13 cellular contexts compared by ENCODE assay signal in genomic region chr16:74450236-74450635, GRCh38. TPM values are rescaled to one million over a fixed set of nuclear protein-coding genes. Genes with fewer than 3 reads are reported as not detected.
DNase-seq lines count a peak whose midpoint lies in the region; ATAC-seq, FAIRE-seq and TF ChIP-seq lines count a peak whose summit lies in the region.
"Had no signal": no experiment of that assay in that cellular context is flagged by ENCODE, and none has a peak within 500 bp of the region (broad histone marks: within the 10 kb centered on the region; RNA-seq: fewer than 3 reads in every experiment).

No MANE protein-coding gene starts in this region.

- dilution Hi-C loops in keratinocyte (cut with MboI; ENCODE audit: extremely low pct_ligation_motif_present, low sequenced_read_pairs), result no loop called here

- peaks cover 11 to 21% of the 10 kb centered on the region in 2 donors for H3K4me1 ChIP-seq in adrenal gland (replicated peaks in 1 of 2)
- peaks cover 45% of the 10 kb centered on the region for H3K4me1 ChIP-seq in keratinocyte (ENCODE audit: control insufficient read depth, extremely low read depth, insufficient read depth, low read length)
- H3K4me1 ChIP-seq in small intestine (ENCODE audit: control insufficient read depth in 2 of 2, insufficient read depth in 1 of 2, low read depth in 1 of 2, low read length in 1 of 2), result peaks cover 12 to 15% of the 10 kb centered on the region in 2 donors

- no peaks in the 10 kb centered on the region for H3K27me3 ChIP-seq in adrenal gland
- no peaks in the 10 kb centered on the region for H3K27me3 ChIP-seq in keratinocyte (ENCODE audit: control insufficient read depth, extremely low read depth, insufficient read depth, low read length)
- no peaks in the 10 kb centered on the region for H3K27me3 ChIP-seq in small intestine (ENCODE audit: control insufficient read depth in 2 of 2, insufficient read depth in 2 of 2, low read length in 2 of 2)

- H3K9ac ChIP-seq in keratinocyte (ENCODE audit: control insufficient read depth, extremely low read depth, insufficient read depth, low read length), result peak overlapping the region; percentile 67

- no peak overlapping the region for H2AFZ ChIP-seq in keratinocyte (ENCODE audit: control insufficient read depth, low read length)

- FAIRE-seq in keratinocyte (lab: Jason Lieb, UNC), result no peak
- FAIRE-seq in small intestine (lab: Jason Lieb, UNC), result no peak
- FAIRE-seq: bronchial epithelial cell had no signal

- no peaks in the 10 kb centered on the region for H3K79me2 ChIP-seq in keratinocyte (ENCODE audit: control insufficient read depth, insufficient read depth, low read length)

- no peak for ATAC-seq in GM18909 (IDR thresholded peaks at IDR 0.05; ENCODE audit: poor library complexity, unreplicated experiment)

- H3K4me3 ChIP-seq in adrenal gland, result no peak overlapping the region
- H3K4me3 ChIP-seq in keratinocyte (ENCODE audit: control insufficient read depth in 2 of 3, extremely low read depth in 1 of 3, insufficient read depth in 2 of 3, low read depth in 1 of 3, low read length in 3 of 3), result no peak overlapping the region
- no peak overlapping the region for H3K4me3 ChIP-seq in small intestine (ENCODE audit: low read depth in 1 of 2, low read length in 2 of 2)

- no peak for TF ChIP-seq CTCF in adrenal gland (IDR thresholded peaks at IDR 0.05)
- no peak for TF ChIP-seq CTCF in keratinocyte (optimal IDR thresholded peaks at IDR 0.05 in 1 of 3, IDR thresholded peaks at IDR 0.05 in 1 of 3, conservative IDR thresholded peaks at IDR 0.05 in 1 of 3; ENCODE audit: extremely low read depth in 1 of 3, insufficient read depth in 2 of 3, low read length in 3 of 3)

- no peaks in the 10 kb centered on the region for H4K20me1 ChIP-seq in keratinocyte (ENCODE audit: control insufficient read depth, extremely low read depth, insufficient read depth, low read length)

- no peak for TF ChIP-seq POLR2A in adrenal gland (IDR thresholded peaks at IDR 0.05)

- H3K27ac ChIP-seq in adrenal gland (peak overlapping the region in 3 of 5 donors; percentile 33 to 88 (median 73)), keratinocyte (ENCODE audit: control insufficient read depth, insufficient read depth, low read length) (peak overlapping the region; percentile 92), small intestine (ENCODE audit: low read depth in 1 of 2, low read length in 1 of 2) (peak overlapping the region; percentile 67 to 92)

- intact Hi-C loops in adrenal gland (cut with DNase I), result no loop called here

- DNase-seq in EH (ENCODE audit: low read depth), result peak; percentile 21
- DNase-seq in adrenal gland, result no peak
- DNase-seq in keratinocyte (ENCODE audit: low read depth, low spot score), result no peak
- no peak for DNase-seq in small intestine
- no peak for DNase-seq in activated T-cell treated with anti-CD3 and anti-CD28 coated beads, Interleukin-2, amount 50 U/mL, for 48 hours
- DNase-seq in NCI-H82 treated with DMSO at 0.1 percent for 48 hours (lab: John Stamatoyannopoulos, UW; ENCODE audit: unreplicated experiment), result no peak
- no peak for DNase-seq in LoVo (ENCODE audit: low spot score)
- DNase-seq: activated CD4-positive, CD25-positive, alpha-beta regulatory T cell treated with anti-CD3 and anti-CD28 coated beads, Interleukin-2, amount 50 U/mL, for 72 hours; immature natural killer cell; KBM-7; NCI-H2081 had no signal

- peaks cover 0 to 33% of the 10 kb centered on the region in 2 donors for H3K36me3 ChIP-seq in adrenal gland (replicated peaks in 1 of 2)
- H3K36me3 ChIP-seq in keratinocyte (ENCODE audit: control insufficient read depth in 2 of 2, extremely low read depth in 1 of 2, insufficient read depth in 2 of 2, low read length in 2 of 2), result peaks cover 17 to 30% of the 10 kb centered on the region in 2 experiments
- H3K36me3 ChIP-seq in small intestine (ENCODE audit: control insufficient read depth in 2 of 2, insufficient read depth in 2 of 2, low read length in 2 of 2), result peaks cover 9 to 15% of the 10 kb centered on the region in 2 donors

- H3K4me2 ChIP-seq in keratinocyte (ENCODE audit: control insufficient read depth, extremely low read depth, insufficient read depth, low read depth, low read length), result peak overlapping the region; percentile 80

- H3K9me1 ChIP-seq in keratinocyte (ENCODE audit: control insufficient read depth, extremely low read depth, insufficient read depth, low read length), result no peaks in the 10 kb centered on the region

- H3K9me3 ChIP-seq in adrenal gland (replicated peaks in 1 of 3) (no peaks in the 10 kb centered on the region), keratinocyte (ENCODE audit: control insufficient read depth, low read depth, low read length) (no peaks in the 10 kb centered on the region), small intestine (ENCODE audit: control insufficient read depth, low read depth) (no peaks in the 10 kb centered on the region)

- WGBS in adrenal gland, 4 donors, result 85 to 94% (median 90%) methylated on average over 3 of the region's 3 CpGs
- 93 to 98% (median 96%) methylated on average over 3 of the region's 3 CpGs for WGBS in small intestine, 3 donors

RNA-seq across cellular contexts. Expression of gene CLEC18B, which starts 29.0 kb away (rescaled TPM):
- 10 to 100 TPM in 1 of 8 donors, 1 to 10 TPM in 5, not detected in 2; 1.3 to 10.9 (median 4.1) TPM for total RNA-seq in adrenal gland
- polyA plus RNA-seq in adrenal gland (1 to 10 TPM in 2 of 3 donors, under 1 TPM in 1; 0.57 to 6.0 (median 3.4) TPM), keratinocyte (0.05 to 0.90 TPM (median 0.46 TPM) in 3 replicates), small intestine (1 to 10 TPM in 2 of 3 donors, under 1 TPM in 1; 0.92 to 4.5 (median 1.1) TPM)
- polyA plus RNA-seq in keratinocyte (2011; ENCODE audit: low read depth), result not detected
- polyA plus RNA-seq in keratinocyte (2011; cell fraction: cytosol; rRNA removed), result 0.19 TPM in 1 of 2 replicates, not detected in the other
- polyA plus RNA-seq in keratinocyte (2011; cell fraction: nucleus; rRNA removed), result 2.4 and 3.8 TPM in 2 replicates
- polyA plus RNA-seq in keratinocyte (2012; ENCODE audit: low replicate concordance), result 0.42 and 1.2 TPM in 2 replicates
- polyA minus RNA-seq in keratinocyte, result 0.59 to 0.74 TPM in 2 of 3 replicates, not detected in the other
- polyA minus RNA-seq in keratinocyte (2011; cell fraction: cytosol; rRNA and poly(A)+ RNA removed), result not detected
- 2.4 TPM in 1 of 2 replicates, not detected in the other for polyA minus RNA-seq in keratinocyte (2011; cell fraction: nucleus; rRNA and poly(A)+ RNA removed)
